In genomic region chr16:75064403-75065148, GRCh38 we compare ENCODE assay signal across 9 cellular contexts.
DNase-seq lines count a peak whose midpoint lies in the region; ATAC-seq and TF ChIP-seq lines count a peak whose summit lies in the region.
"Had no signal": no experiment of that assay in that cellular context is flagged by ENCODE, and none has a peak within 500 bp of the region (broad histone marks: within the 10 kb centered on the region; RNA-seq: fewer than 3 reads in every experiment).

No MANE protein-coding gene starts in this region.

- no peak for ATAC-seq in HG02763 (IDR thresholded peaks at IDR 0.05; ENCODE audit: unreplicated experiment)
- no peak for ATAC-seq in GM18861 (IDR thresholded peaks at IDR 0.05; ENCODE audit: unreplicated experiment)

- POLR2A ChIA-PET in HEK293T (lab: Yijun Ruan, JAX), result no interaction called here

- no peak for DNase-seq in HEK293T (ENCODE audit: extremely low spot score)
- peak; percentile 97 for DNase-seq in OCI-M1 (lab: John Stamatoyannopoulos, UW)
- DNase-seq in central memory CD4-positive, alpha-beta T cell, result peak; percentile 1
- DNase-seq in stimulated activated CD8-positive, alpha-beta memory T cell treated with anti-CD3 and anti-CD28 coated beads, Interleukin-4, amount 100 ng/mL, for 48 hours, result peak; percentile 37
- no peak for DNase-seq in HK-2 (ENCODE audit: unreplicated experiment)
- no peak for DNase-seq in activated gamma-delta T cell treated with Interleukin-2 at 50 U/mL for 16 hours
- DNase-seq: NCI-H1105 treated with DMSO at 0.1 percent for 48 hours had no signal

- CTCF ChIA-PET in HEK293T (lab: Yijun Ruan, JAX), result interaction anchor here (0.7 kb wide), 1 partner anchor 183 kb away, joined by 3 read pairs; no protein-coding TSS in a partner anchor

TF ChIP-seq in HEK293T, 16 proteins besides CTCF, POLR2A, EP300 and RAD21:
- TF ChIP-seq ELF4 (IDR thresholded peaks at IDR 0.05) (no peak), ZNF384 (IDR thresholded peaks at IDR 0.05) (peak; percentile 90), NFRKB (IDR thresholded peaks at IDR 0.05) (no peak), L3MBTL2 (conservative IDR thresholded peaks at IDR 0.05) (0 out of 2 replicates have a peak, but pooled peaks have one; percentile 16), PKNOX1 (IDR thresholded peaks at IDR 0.05) (peak; percentile 38; the same call in 1 of the 2 replicates), TARDBP (IDR thresholded peaks at IDR 0.05) (no peak), LEF1 (IDR thresholded peaks at IDR 0.05; ENCODE audit: borderline replicate concordance) (no peak)

Comparison
In these comparisons a context has a peak if more than half of its experiments do, and no peak if none do; other contexts are left out.
1. DNase-seq: peak in OCI-M1 (single experiment), central memory CD4-positive, alpha-beta T cell (single experiment) and stimulated activated CD8-positive, alpha-beta memory T cell treated with anti-CD3 and anti-CD28 coated beads, Interleukin-4, amount 100 ng/mL, for 48 hours (single experiment); none in HEK293T (single experiment), HK-2 (single experiment) and activated gamma-delta T cell treated with Interleukin-2 at 50 U/mL for 16 hours (single experiment).